ENCODE assay signal across 19 cellular contexts in genomic region chr14:81273961-81274360, GRCh38.
"Had no signal": no experiment of that assay in that cellular context is flagged by ENCODE, and none has a peak within 500 bp of the region (broad histone marks: within the 10 kb centered on the region; RNA-seq: fewer than 3 reads in every experiment).

No MANE protein-coding gene starts in this region.

- FAIRE-seq: endothelial cell of umbilical vein had no signal

- H3K9me3 ChIP-seq: colonic mucosa, heart left ventricle, left lung, lower lobe of right lung, stomach, upper lobe of left lung, uterus had no signal

- H3K4me3 ChIP-seq: colonic mucosa, heart left ventricle, left lung, lower lobe of right lung, stomach, upper lobe of left lung, uterus had no signal

- H3K27ac ChIP-seq: colonic mucosa, left lung, lower lobe of right lung, parathyroid adenoma, stomach, upper lobe of left lung, uterus had no signal

- H3K4me3 Mint-ChIP-seq: endodermal cell, naive B cell, nephron had no signal

- H2AFZ ChIP-seq: parathyroid adenoma had no signal

- H3K9me3 Mint-ChIP-seq: endodermal cell, naive B cell, nephron had no signal

- H3K36me3 ChIP-seq: colonic mucosa, lower lobe of right lung, upper lobe of left lung, uterus had no signal

- H3K27ac Mint-ChIP-seq: naive B cell had no signal

- DNase-seq: colonic mucosa; effector CD4-positive, alpha-beta T cell; erythroblast; foreskin melanocyte; heart left ventricle; left lung; lower lobe of right lung; mesenchymal stem cell; naive B cell; stimulated activated naive CD4-positive, alpha-beta T cell; stomach; substantia nigra; uterus had no signal

- H3K36me3 Mint-ChIP-seq: naive B cell had no signal

- H3K27me3 ChIP-seq: colonic mucosa, heart left ventricle, left lung, stomach, upper lobe of left lung, uterus had no signal

- ATAC-seq: heart left ventricle, left lung, lower lobe of right lung, sciatic nerve had no signal

- H3K4me1 ChIP-seq: colonic mucosa, left lung, parathyroid adenoma, upper lobe of left lung, uterus had no signal

- H3K79me2 ChIP-seq: parathyroid adenoma had no signal
